8 cellular contexts compared by ENCODE assay signal in genomic region chr5:79069488-79070001, GRCh38. TPM values are rescaled to one million over a fixed set of nuclear protein-coding genes. Genes with fewer than 3 reads are reported as not detected.
A peak's percentile ranks its signal among the peaks of the same experiment; 100 is the strongest.
DNase-seq lines count a peak whose midpoint lies in the region; ATAC-seq and TF ChIP-seq lines count a peak whose summit lies in the region.
"Had no signal": no experiment of that assay in that cellular context is flagged by ENCODE, and none has a peak within 500 bp of the region (broad histone marks: within the 10 kb centered on the region; RNA-seq: fewer than 3 reads in every experiment).

Gene BHMT2, plus strand, starts transcription at chr5:79069767. Its CDS starts 16 bp downstream, at chr5:79069783.
Gene DMGDH, minus strand, starts transcription at chr5:79069674. Its CDS starts 54 bp downstream, at chr5:79069620.

- H3K9ac ChIP-seq in endocrine pancreas (ENCODE audit: control insufficient read depth, insufficient read depth, low read length) = peak within 1 kb of the TSS; percentile 10

- DNase-seq in NCI-H2029 (lab: John Stamatoyannopoulos, UW) (peak; percentile 30), lower leg skin (ENCODE audit: low spot score in 2 of 2) (no peak), putamen (ENCODE audit: low spot score) (no peak), NCI-H226 (no peak)

- H3K27me3 ChIP-seq in endocrine pancreas (ENCODE audit: control insufficient read depth, insufficient read depth, low read length) = no peaks in the 10 kb centered on the region
- peaks cover 13% of the 10 kb centered on the region for H3K27me3 ChIP-seq in thymus (ENCODE audit: control insufficient read depth, insufficient read depth)

- H3K9me3 ChIP-seq in endocrine pancreas (ENCODE audit: control insufficient read depth, low read length) (no peaks in the 10 kb centered on the region), thymus (ENCODE audit: control insufficient read depth) (no peaks in the 10 kb centered on the region)

- TF ChIP-seq CTCF in lower leg skin (IDR thresholded peaks at IDR 0.05) = no peak

- H3K4me1 ChIP-seq in endocrine pancreas (ENCODE audit: control insufficient read depth, insufficient read depth, low read length) (peaks cover 6% of the 10 kb centered on the region), thymus (ENCODE audit: control insufficient read depth, insufficient read depth, low read length) (no peaks in the 10 kb centered on the region)

- no peak for ATAC-seq in HG03045 (IDR thresholded peaks at IDR 0.05; ENCODE audit: unreplicated experiment)

- 4 to 10% methylated on average over 20 to 46 of the region's 55 CpGs for WGBS in lower leg skin, 2 donors
- WGBS in thymus = 17% methylated on average over 55 of the region's 55 CpGs

- H3K36me3 ChIP-seq in endocrine pancreas (ENCODE audit: control insufficient read depth, insufficient read depth, low read length) (no peaks in the 10 kb centered on the region), thymus (ENCODE audit: control insufficient read depth, insufficient read depth) (no peaks in the 10 kb centered on the region)

- TF ChIP-seq POLR2A in lower leg skin (IDR thresholded peaks at IDR 0.05) = no peak

- intact Hi-C loops in lower leg skin (cut with DNase I; ENCODE audit: low total_unique reads) = no loop called here

- H3K4me3 ChIP-seq in endocrine pancreas (ENCODE audit: control insufficient read depth, insufficient read depth, low read length) = peak within 1 kb of the TSS; percentile 38
- H3K4me3 ChIP-seq in lower leg skin (ENCODE audit: low read depth, poor library complexity, severe bottlenecking) = peak within 1 kb of the TSS; percentile 1
- peak within 1 kb of the TSS; percentile 17 for H3K4me3 ChIP-seq in thymus (ENCODE audit: low read length)

- no peak within 1 kb of the TSS for H3K27ac ChIP-seq in thymus (ENCODE audit: low read depth)

RNA-seq across cellular contexts. Expression of gene BHMT2, which starts in this region (rescaled TPM):
- total RNA-seq in lower leg skin = 1 to 10 TPM in 3 of 4 donors, under 1 TPM in 1; 0.42 to 5.4 (median 1.8) TPM
- polyA plus RNA-seq in thymus = 1.0 TPM
- total RNA-seq: NCI-H460 had no signal

RNA-seq across cellular contexts. Expression of gene DMGDH, which starts in this region (rescaled TPM):
- total RNA-seq in lower leg skin = 1 to 10 TPM in 1 of 4 donors, under 1 TPM in 2, not detected in 1; 0.42 to 1.0 (median 0.91) TPM
- 1.1 TPM for polyA plus RNA-seq in thymus
